Comparison of ENCODE assay signal across 8 cellular contexts in the genomic region with DNA sequence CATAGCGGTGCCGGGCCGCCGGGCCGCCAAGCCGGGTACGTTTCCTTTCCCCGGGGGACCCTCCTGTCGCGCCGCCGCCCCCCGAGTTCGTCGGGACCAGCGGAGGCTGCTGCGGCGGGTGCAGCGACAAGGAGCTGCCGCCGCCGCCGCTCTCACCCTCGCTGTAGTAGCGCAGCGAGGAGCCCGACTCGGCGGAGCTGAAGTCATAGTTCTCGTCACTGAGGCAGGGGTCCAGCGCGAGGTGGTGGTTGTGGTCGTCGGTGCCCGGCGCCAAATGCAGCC. TPM values are rescaled to one million over a fixed set of nuclear protein-coding genes. Genes with fewer than 3 reads are reported as not detected.
DNase-seq lines count a peak whose midpoint lies in the region; ATAC-seq and TF ChIP-seq lines count a peak whose summit lies in the region.

No MANE protein-coding gene starts in this region.

- H3K9me3 ChIP-seq in ascending aorta = no peaks in the 10 kb centered on the region
- H3K9me3 ChIP-seq in iPS-20b (ENCODE audit: insufficient read depth, low read depth, low read length) = no peaks in the 10 kb centered on the region

- H3K4me1 ChIP-seq in ascending aorta (peaks cover 0 to 11% of the 10 kb centered on the region in 2 donors), iPS-20b (ENCODE audit: insufficient read depth, low read length) (peaks cover 15% of the 10 kb centered on the region; the same call in 1 of the 2 replicates)

- peak overlapping the region; percentile 87 to 96 for H3K27ac ChIP-seq in ascending aorta
- no peak overlapping the region for H3K27ac ChIP-seq in iPS-20b (ENCODE audit: low read length)

- H3K36me3 ChIP-seq in BJ (ENCODE audit: control insufficient read depth, insufficient read depth, low read length) (no peaks in the 10 kb centered on the region), ascending aorta (no peaks in the 10 kb centered on the region), iPS-20b (ENCODE audit: insufficient read depth, low read depth, low read length) (no peaks in the 10 kb centered on the region)

- H3K27me3 ChIP-seq in BJ (ENCODE audit: control insufficient read depth, insufficient read depth, low read length) (no peaks in the 10 kb centered on the region), ascending aorta (no peaks in the 10 kb centered on the region), iPS-20b (ENCODE audit: insufficient read depth, low read length) (peaks cover 14% of the 10 kb centered on the region; the same call in 1 of the 2 replicates)

- H3K4me3 ChIP-seq in BJ (ENCODE audit: low read depth, low read length) (peak overlapping the region; percentile 81), ascending aorta (peak overlapping the region; percentile 71 to 96), iPS-20b (ENCODE audit: low read length) (peak overlapping the region; percentile 87)

- no peak for DNase-seq in BJ (ENCODE audit: low read depth)
- no peak for DNase-seq in ascending aorta (ENCODE audit: low spot score in 2 of 2)
- peak in 5 of 6 experiments; percentile 48 to 87 (median 63) for DNase-seq in stimulated activated naive CD4-positive, alpha-beta T cell (lab: John Stamatoyannopoulos, UW)
- DNase-seq in NCI-H1436 treated with DMSO at 0.1 percent for 48 hours (lab: John Stamatoyannopoulos, UW) = no peak
- no peak for DNase-seq in stimulated activated CD4-positive, alpha-beta T cell treated with anti-CD3 and anti-CD28 coated beads, Interleukin-2, amount 100 ng/mL, for 48 hours

- POLR2A ChIA-PET in BJ (lab: Charles Lee) = interaction anchor here (0.6 kb wide), 2 partner anchors 172 to 202 kb away, joined by 3 to 9 read pairs; no protein-coding TSS in a partner anchor

- peak overlapping the region; percentile 74; the same call in 1 of the 2 replicates for H3K9ac ChIP-seq in iPS-20b (ENCODE audit: low read depth, low read length)

- TF ChIP-seq CTCF in BJ (IDR thresholded peaks at IDR 0.05; ENCODE audit: insufficient read depth, low read depth, low read length) (no peak), ascending aorta (IDR thresholded peaks at IDR 0.05) (no peak)

- intact Hi-C loops in ascending aorta (cut with DNase I) = loop anchor here (2.0 to 10.0 kb wide), 4 partner anchors 200 to 600 kb away; a partner anchor contains a TSS

- CTCF ChIA-PET in BJ (lab: Yijun Ruan, JAX) = interaction anchor here (0.7 to 2.3 kb wide), 11 partner anchors 13 to 339 kb away, joined by 3 to 8 read pairs (median 3); no protein-coding TSS in a partner anchor

- ATAC-seq in GM19438 (IDR thresholded peaks at IDR 0.05; ENCODE audit: low read depth, unreplicated experiment) = peak; percentile 9
- ATAC-seq in HG03558 (IDR thresholded peaks at IDR 0.05; ENCODE audit: extremely low read depth, unreplicated experiment) = peak; percentile 3

RNA-seq across cellular contexts. Expression of a gene that starts 0.6 kb away (rescaled TPM):
- 4.1 and 7.6 TPM in 2 replicates for polyA plus RNA-seq in BJ (2011; rRNA removed)
- 7.5 and 12.2 TPM in 2 replicates for polyA minus RNA-seq in BJ (2011; rRNA and poly(A)+ RNA removed)
- 21.3 TPM for total RNA-seq in ascending aorta

Comparison
In these comparisons a context has a peak if more than half of its experiments do, and no peak if none do; other contexts are left out.
1. DNase-seq: peak in stimulated activated naive CD4-positive, alpha-beta T cell (5 of 6); none in BJ (single experiment), ascending aorta (0 of 2), NCI-H1436 treated with DMSO at 0.1 percent for 48 hours (single experiment) and stimulated activated CD4-positive, alpha-beta T cell treated with anti-CD3 and anti-CD28 coated beads, Interleukin-2, amount 100 ng/mL, for 48 hours (0 of 2).
2. Peak in every context shown above with its lines, with median percentiles within 50 percentile points of each other: H3K4me3 ChIP-seq.